1 cellular context compared by ENCODE assay signal in genomic region chr6:42025790-42026311, GRCh38.
TF ChIP-seq lines count a peak whose summit lies in the region.

No MANE protein-coding gene starts in this region.

TF ChIP-seq in K562, 482 proteins besides CTCF, POLR2A, EP300 and RAD21 (continued from another document):
- TF ChIP-seq STAT6 (CRISPR knock-in tag; IDR thresholded peaks at IDR 0.05) (no peak), ZNF24 (IDR thresholded peaks at IDR 0.05) (peak; percentile 93), ZNF592 (IDR thresholded peaks at IDR 0.05) (0 out of 2 replicates have a peak, but pooled peaks have one; percentile 51), IFI16 (CRISPR knock-in tag; IDR thresholded peaks at IDR 0.05) (no peak), NR0B1 (IDR thresholded peaks at IDR 0.05; ENCODE audit: partially characterized antibody) (no peak), NR2C2 (CRISPR knock-in tag; IDR thresholded peaks at IDR 0.05) (no peak), NR2C2 (tag; IDR thresholded peaks at IDR 0.05) (peak; percentile 57), SUPT5H (IDR thresholded peaks at IDR 0.05) (no peak), ZNF766 (CRISPR knock-in tag; conservative IDR thresholded peaks at IDR 0.05) (peak; percentile 94; the same call in 1 of the 2 replicates), KDM5B (IDR thresholded peaks at IDR 0.05; ENCODE audit: insufficient replicate concordance, low read depth, low read length) (no peak), RCOR1 (IDR thresholded peaks at IDR 0.05; ENCODE audit: borderline replicate concordance in 1 of 2, low read depth in 2 of 2, low read length in 2 of 2) (no peak), ZNF140 (CRISPR knock-in tag; IDR thresholded peaks at IDR 0.05) (no peak), SIX5 (IDR thresholded peaks at IDR 0.05; ENCODE audit: borderline replicate concordance in 1 of 2, insufficient read depth in 1 of 2, low read depth in 1 of 2, low read length in 2 of 2) (no peak), ZNF197 (CRISPR knock-in tag; IDR thresholded peaks at IDR 0.05; ENCODE audit: low read depth) (no peak), MTA3 (IDR thresholded peaks at IDR 0.05; ENCODE audit: borderline replicate concordance) (no peak), DDX20 (tag; IDR thresholded peaks at IDR 0.05; ENCODE audit: low read depth) (no peak), FOXJ2 (tag; IDR thresholded peaks at IDR 0.05) (no peak), RBM25 (IDR thresholded peaks at IDR 0.05; ENCODE audit: low read depth, low read length, severe bottlenecking) (no peak), BHLHE40 (IDR thresholded peaks at IDR 0.05; ENCODE audit: low read length) (no peak), SRSF3 (IDR thresholded peaks at IDR 0.05; ENCODE audit: insufficient read depth, low read length) (no peak), GTF2A2 (tag; IDR thresholded peaks at IDR 0.05) (no peak), ZNF444 (CRISPR knock-in tag; IDR thresholded peaks at IDR 0.05) (no peak), MTA1 (IDR thresholded peaks at IDR 0.05; ENCODE audit: borderline replicate concordance) (no peak), LARP7 (IDR thresholded peaks at IDR 0.05) (no peak), ELF4 (CRISPR knock-in tag; IDR thresholded peaks at IDR 0.05) (no peak), ARNT (IDR thresholded peaks at IDR 0.05) (no peak), ZNF12 (CRISPR knock-in tag; IDR thresholded peaks at IDR 0.05) (no peak), CEBPG (CRISPR knock-in tag; IDR thresholded peaks at IDR 0.05) (no peak), CEBPG (tag; conservative IDR thresholded peaks at IDR 0.05 in 1 of 2, IDR thresholded peaks at IDR 0.05 in 1 of 2) (no peak), NFIX (CRISPR knock-in tag; IDR thresholded peaks at IDR 0.05; ENCODE audit: low read depth) (no peak), NR2C1 (IDR thresholded peaks at IDR 0.05) (0 out of 2 replicates have a peak, but pooled peaks have one; percentile 19), NR2C1 (tag; IDR thresholded peaks at IDR 0.05) (peak; percentile 34; the same call in 1 of the 2 replicates), SPI1 (IDR thresholded peaks at IDR 0.05; ENCODE audit: borderline replicate concordance, low read depth, low read length) (no peak), PHF21A (IDR thresholded peaks at IDR 0.05; ENCODE audit: borderline replicate concordance, low read depth) (no peak), ZC3H4 (CRISPR knock-in tag; IDR thresholded peaks at IDR 0.05; ENCODE audit: borderline replicate concordance) (no peak), CEBPB (tag; IDR thresholded peaks at IDR 0.05) (no peak), ZNF121 (CRISPR knock-in tag; conservative IDR thresholded peaks at IDR 0.05) (no peak), MCM7 (IDR thresholded peaks at IDR 0.05) (no peak), ZNF217 (CRISPR knock-in tag; IDR thresholded peaks at IDR 0.05) (no peak), SIRT6 (IDR thresholded peaks at IDR 0.05; ENCODE audit: low read depth, low read length) (no peak), CREB3 (tag; conservative IDR thresholded peaks at IDR 0.05; ENCODE audit: low read depth) (no peak), PML (IDR thresholded peaks at IDR 0.05; ENCODE audit: low read length) (no peak), CCAR2 (IDR thresholded peaks at IDR 0.05; ENCODE audit: low read depth, low read length) (no peak), EGR1 (conservative IDR thresholded peaks at IDR 0.05) (no peak), TCF7L2 (IDR thresholded peaks at IDR 0.05; ENCODE audit: low read depth, low read length) (no peak), MED1 (CRISPR knock-in tag; IDR thresholded peaks at IDR 0.05; ENCODE audit: borderline replicate concordance) (no peak), PTTG1 (tag; IDR thresholded peaks at IDR 0.05; ENCODE audit: low read depth) (no peak), SMARCA5 (IDR thresholded peaks at IDR 0.05) (no peak), MCM5 (IDR thresholded peaks at IDR 0.05; ENCODE audit: low read depth) (no peak), PKNOX1 (IDR thresholded peaks at IDR 0.05) (0 out of 2 replicates have a peak, but pooled peaks have one; percentile 20), TAL1 (IDR thresholded peaks at IDR 0.05) (no peak), ZNF764 (CRISPR knock-in tag; IDR thresholded peaks at IDR 0.05; ENCODE audit: low read depth) (no peak)
TF ChIP-seq in K562: peak in this region for 7.
